Comparison of ENCODE assay signal across 2 cellular contexts in the genomic region with DNA sequence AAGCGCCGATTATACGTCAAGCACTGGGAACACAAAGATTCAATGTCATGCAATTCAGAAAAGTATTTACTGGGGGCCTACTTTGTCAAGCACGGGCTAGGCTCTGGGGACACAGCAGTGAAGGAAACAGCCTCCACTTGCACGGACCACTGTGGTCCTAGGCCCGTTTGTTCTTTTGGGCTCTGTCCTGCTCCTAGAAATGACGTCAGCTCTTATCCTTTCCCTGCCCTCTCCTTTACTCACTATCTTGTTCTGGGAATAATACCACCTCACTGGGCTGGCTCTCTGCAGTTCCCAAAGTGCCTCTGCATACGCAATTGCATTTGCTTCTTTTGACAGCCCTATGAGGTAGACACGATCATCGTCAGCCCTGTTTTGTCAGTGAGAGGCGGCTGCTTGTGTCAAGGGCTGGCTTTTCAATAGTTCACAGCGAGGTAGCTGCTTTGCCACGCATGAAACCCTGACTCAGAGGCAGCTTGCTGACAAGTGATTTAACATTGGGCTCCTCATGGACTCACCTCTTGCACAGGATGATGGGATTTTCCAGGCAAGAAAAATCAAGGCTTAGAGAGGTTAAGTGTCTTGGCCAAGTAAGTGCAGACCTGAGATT.
TF ChIP-seq lines count a peak whose summit lies in the region.

No MANE protein-coding gene starts in this region.

TF ChIP-seq in SK-N-SH treated with all-trans-retinoic acid at 6 μM for 48 hours, 23 proteins besides CTCF, POLR2A, EP300 and RAD21 (continued from another document):
- TF ChIP-seq PATZ1 (CRISPR knock-in tag; IDR thresholded peaks at IDR 0.05; ENCODE audit: borderline replicate concordance) (no peak), CSDC2 (CRISPR knock-in tag; IDR thresholded peaks at IDR 0.05) (no peak), RARB (CRISPR knock-in tag; IDR thresholded peaks at IDR 0.05) (no peak), ARNTL (CRISPR knock-in tag; IDR thresholded peaks at IDR 0.05; ENCODE audit: borderline replicate concordance, low read depth) (no peak), TSHZ2 (CRISPR knock-in tag; IDR thresholded peaks at IDR 0.05) (no peak), ESRRG (CRISPR knock-in tag; IDR thresholded peaks at IDR 0.05) (no peak), ZNF565 (CRISPR knock-in tag; conservative IDR thresholded peaks at IDR 0.05; ENCODE audit: low read depth) (no peak), ZNF8 (CRISPR knock-in tag; IDR thresholded peaks at IDR 0.05) (no peak), SNAI2 (CRISPR knock-in tag; IDR thresholded peaks at IDR 0.05) (no peak), ZFP30 (CRISPR knock-in tag; IDR thresholded peaks at IDR 0.05) (no peak), TOX (CRISPR knock-in tag; IDR thresholded peaks at IDR 0.05; ENCODE audit: borderline replicate concordance) (no peak; the same call in 1 of the 2 replicates), ZC3H10 (CRISPR knock-in tag; IDR thresholded peaks at IDR 0.05) (no peak), GLIS3 (CRISPR knock-in tag; IDR thresholded peaks at IDR 0.05) (no peak), ZFP3 (CRISPR knock-in tag; IDR thresholded peaks at IDR 0.05) (no peak), PPARA (CRISPR knock-in tag; IDR thresholded peaks at IDR 0.05; ENCODE audit: borderline replicate concordance) (no peak), ZNF70 (CRISPR knock-in tag; IDR thresholded peaks at IDR 0.05) (no peak), ISL1 (CRISPR knock-in tag; IDR thresholded peaks at IDR 0.05) (no peak)

TF ChIP-seq in SK-N-SH, 30 proteins besides CTCF, POLR2A, EP300 and RAD21 (continued from another document):
- TF ChIP-seq, protein P1, sequence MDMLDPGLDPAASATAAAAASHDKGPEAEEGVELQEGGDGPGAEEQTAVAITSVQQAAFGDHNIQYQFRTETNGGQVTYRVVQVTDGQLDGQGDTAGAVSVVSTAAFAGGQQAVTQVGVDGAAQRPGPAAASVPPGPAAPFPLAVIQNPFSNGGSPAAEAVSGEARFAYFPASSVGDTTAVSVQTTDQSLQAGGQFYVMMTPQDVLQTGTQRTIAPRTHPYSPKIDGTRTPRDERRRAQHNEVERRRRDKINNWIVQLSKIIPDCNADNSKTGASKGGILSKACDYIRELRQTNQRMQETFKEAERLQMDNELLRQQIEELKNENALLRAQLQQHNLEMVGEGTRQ (IDR thresholded peaks at IDR 0.05; ENCODE audit: borderline replicate concordance, low read depth, low read length): no peak
- no peak for TF ChIP-seq FOXM1 (IDR thresholded peaks at IDR 0.05; ENCODE audit: low read depth)
- no peak for TF ChIP-seq EZH2phosphoT487 (IDR thresholded peaks at IDR 0.05; ENCODE audit: borderline replicate concordance, low read depth)
- TF ChIP-seq NFIC (IDR thresholded peaks at IDR 0.05; ENCODE audit: borderline replicate concordance): no peak
- no peak for TF ChIP-seq MXI1 (IDR thresholded peaks at IDR 0.05; ENCODE audit: low read depth, low read length)
- no peak for TF ChIP-seq JUND (IDR thresholded peaks at IDR 0.05)
